Comparison of ENCODE assay signal across 13 cellular contexts in the genomic region with DNA sequence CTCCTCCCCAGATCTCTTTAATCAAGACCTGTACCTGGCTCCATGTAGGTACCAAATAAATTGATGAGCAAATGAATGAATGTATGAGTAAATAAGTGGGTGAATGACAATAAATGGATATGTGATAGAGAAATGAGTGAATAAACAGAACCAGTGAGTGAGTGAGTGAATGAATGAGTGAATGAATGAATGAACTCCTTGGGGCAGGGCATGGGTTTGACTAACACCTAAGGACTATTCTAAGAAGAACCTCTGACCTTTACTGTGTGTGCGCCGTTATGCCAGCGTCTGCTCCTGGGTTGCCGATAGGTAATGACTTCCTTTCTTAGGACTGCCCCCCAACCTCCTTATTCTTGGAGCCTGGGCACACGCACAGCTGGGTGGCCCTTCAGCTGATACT. TPM values are rescaled to one million over a fixed set of nuclear protein-coding genes. Genes with fewer than 3 reads are reported as not detected.
DNase-seq lines count a peak whose midpoint lies in the region; ATAC-seq, FAIRE-seq and TF ChIP-seq lines count a peak whose summit lies in the region.
"Had no signal": no experiment of that assay in that cellular context is flagged by ENCODE, and none has a peak within 500 bp of the region (broad histone marks: within the 10 kb centered on the region; RNA-seq: fewer than 3 reads in every experiment).

No MANE protein-coding gene starts in this region.

- TF ChIP-seq CTCF in HepG2 (CRISPR knock-in tag; IDR thresholded peaks at IDR 0.05), result no peak
- no peak for TF ChIP-seq CTCF in right lobe of liver (IDR thresholded peaks at IDR 0.05)
- no peak for TF ChIP-seq CTCF in dorsolateral prefrontal cortex (IDR thresholded peaks at IDR 0.05 in 54 of 56, conservative IDR thresholded peaks at IDR 0.05 in 2 of 56; ENCODE audit: low read depth in 1 of 56, partially characterized antibody in 56 of 56)

- H3K9me3 ChIP-seq in HepG2 (ENCODE audit: low read length) (no peaks in the 10 kb centered on the region), right lobe of liver (no peaks in the 10 kb centered on the region), muscle layer of duodenum (ENCODE audit: control insufficient read depth in 1 of 2, low read length in 2 of 2) (no peaks in the 10 kb centered on the region)

- POLR2A ChIA-PET in HepG2 (lab: Yijun Ruan, JAX), result no interaction called here

- no peak overlapping the region for H3K4me3 ChIP-seq in HepG2 (replicated peaks in 1 of 3; ENCODE audit: insufficient read depth in 1 of 3, low read depth in 2 of 3, low read length in 3 of 3)
- H3K4me3 ChIP-seq in right lobe of liver, result no peak overlapping the region
- H3K4me3 ChIP-seq in muscle layer of duodenum (ENCODE audit: low read depth in 1 of 2, low read length in 2 of 2), result no peak overlapping the region
- H3K4me3 ChIP-seq in dorsolateral prefrontal cortex, result no peak overlapping the region

- H3K27ac Mint-ChIP-seq in activated T-helper 2 cell treated with anti-CD3 and anti-CD28 coated beads, Interferon-gamma antibody, Interleukin-2, Interleukin-4, amounts not matched to agents 10 μg/mL and 5 μg/mL and 100 μg/mL, durations not matched to agents 14 hours and 24 hours and 36 hours, result no peak overlapping the region

- H3K9ac ChIP-seq in HepG2 (ENCODE audit: insufficient read depth, low read depth, low read length), result no peak overlapping the region

- ATAC-seq in HepG2, result no peak
- no peak for ATAC-seq in right lobe of liver
- no peak for ATAC-seq in GM19324 (IDR thresholded peaks at IDR 0.05; ENCODE audit: low FRiP score, unreplicated experiment)

- no peak overlapping the region for H3K4me2 ChIP-seq in HepG2 (ENCODE audit: low read depth, low read length)

- peak overlapping the region; percentile 26 for H3K4me3 Mint-ChIP-seq in activated T-helper 2 cell treated with anti-CD3 and anti-CD28 coated beads, Interferon-gamma antibody, Interleukin-2, Interleukin-4, amounts not matched to agents 10 μg/mL and 5 μg/mL and 100 μg/mL, durations not matched to agents 14 hours and 24 hours and 36 hours (ENCODE audit: low read depth)

- H3K4me1 ChIP-seq in HepG2 (ENCODE audit: insufficient read depth, low read length), result peaks cover 15% of the 10 kb centered on the region
- peaks cover 0 to 8% (median 0%) of the 10 kb centered on the region in 4 donors for H3K4me1 ChIP-seq in right lobe of liver
- H3K4me1 ChIP-seq in muscle layer of duodenum (ENCODE audit: control insufficient read depth in 1 of 2, insufficient read depth in 2 of 2, low read length in 2 of 2), result peaks cover 0 to 20% of the 10 kb centered on the region in 2 donors

- intact Hi-C loops in HepG2 (cut with micrococcal nuclease; ENCODE audit: unreplicated experiment) (no loop called here), right lobe of liver (cut with DNase I) (no loop called here), dorsolateral prefrontal cortex (cut with DNase I) (no loop called here)
- intact Hi-C loops in activated T-helper 2 cell treated with anti-CD3 and anti-CD28 coated beads, Interferon-gamma antibody, Interleukin-2, Interleukin-4, amounts not matched to agents 10 μg/mL and 5 μg/mL and 100 μg/mL, durations not matched to agents 14 hours and 24 hours and 36 hours (cut with micrococcal nuclease), result no loop called here

- H3K36me3 ChIP-seq in HepG2 (replicated peaks in 1 of 2; ENCODE audit: control insufficient read depth in 1 of 2, insufficient read depth in 2 of 2, low read length in 2 of 2) (peaks cover 1 to 9% of the 10 kb centered on the region in 2 experiments; a peak in 3 of 5 replicates), right lobe of liver (peaks cover 0 to 4% (median 0%) of the 10 kb centered on the region in 4 donors), muscle layer of duodenum (ENCODE audit: control insufficient read depth in 1 of 2, insufficient read depth in 2 of 2, low read length in 2 of 2) (no peaks in the 10 kb centered on the region)

- H3K27ac ChIP-seq in HepG2 (ENCODE audit: extremely low read length, insufficient read depth, low read length) (no peak overlapping the region), right lobe of liver (no peak overlapping the region), muscle layer of duodenum (ENCODE audit: low read length) (peak overlapping the region; percentile 40), dorsolateral prefrontal cortex (peak overlapping the region in 9 of 59 donors; percentile 2 to 57 (median 26))
- H3K27ac ChIP-seq: C4-2B had no signal

- no peak for TF ChIP-seq RAD21 in HepG2 (CRISPR knock-in tag; IDR thresholded peaks at IDR 0.05)

- CTCF ChIA-PET in HepG2 (lab: Yijun Ruan, JAX; ENCODE audit: low intra/inter-chr PET ratio, low total read pairs), result no interaction called here

- H3K36me3 Mint-ChIP-seq in activated T-helper 2 cell treated with anti-CD3 and anti-CD28 coated beads, Interferon-gamma antibody, Interleukin-2, Interleukin-4, amounts not matched to agents 10 μg/mL and 5 μg/mL and 100 μg/mL, durations not matched to agents 14 hours and 24 hours and 36 hours (ENCODE audit: low read depth), result peaks cover 6% of the 10 kb centered on the region

- FAIRE-seq in HepG2 (lab: Jason Lieb, UNC), result no peak
- FAIRE-seq: GM18507 had no signal

- no peaks in the 10 kb centered on the region for H3K9me3 Mint-ChIP-seq in activated T-helper 2 cell treated with anti-CD3 and anti-CD28 coated beads, Interferon-gamma antibody, Interleukin-2, Interleukin-4, amounts not matched to agents 10 μg/mL and 5 μg/mL and 100 μg/mL, durations not matched to agents 14 hours and 24 hours and 36 hours
- H3K9me3 Mint-ChIP-seq: activated naive CD4-positive, alpha-beta T cell treated with anti-CD3 and anti-CD28 coated beads for 36 hours had no signal

- TF ChIP-seq POLR2A in HepG2 (IDR thresholded peaks at IDR 0.05; ENCODE audit: insufficient read depth in 1 of 2, low read depth in 2 of 2, low read length in 2 of 2) (no peak), right lobe of liver (IDR thresholded peaks at IDR 0.05) (no peak)

- BruUV-seq in HepG2 (replicated peaks; lab: Mats Ljungman, UMichigan), result no TSS peak

- WGBS in HepG2 (ENCODE audit: low lambda C conversion rate), result 97% methylated on average over 5 of the region's 5 CpGs
- 54% methylated on average over 5 of the region's 5 CpGs for WGBS in right lobe of liver (ENCODE audit: insufficient coverage, low coverage, low lambda C conversion rate, missing lambda C conversion rate)

- DNase-seq in HepG2 (ENCODE audit: low spot score) (no peak), right lobe of liver (no peak), dorsolateral prefrontal cortex (no peak), NCI-H2196 (lab: John Stamatoyannopoulos, UW; ENCODE audit: unreplicated experiment) (no peak), SK-N-DZ (ENCODE audit: low spot score) (no peak)
- DNase-seq in activated T-helper 2 cell treated with anti-CD3 and anti-CD28 coated beads, Interferon-gamma antibody, Interleukin-2, Interleukin-4, amounts not matched to agents 10 μg/mL and 5 μg/mL and 100 μg/mL, durations not matched to agents 14 hours and 24 hours and 36 hours (ENCODE audit: low spot score), result no peak
- DNase-seq: activated CD4-positive, CD25-positive, alpha-beta regulatory T cell treated with anti-CD3 and anti-CD28 coated beads, Interleukin-2, amount 50 U/mL, for 72 hours; activated naive CD4-positive, alpha-beta T cell treated with anti-CD3 and anti-CD28 coated beads for 36 hours; HCEC 1CT had no signal

- peaks cover 13% of the 10 kb centered on the region for H3K79me2 ChIP-seq in HepG2 (ENCODE audit: insufficient read depth, low read length)

- H4K20me1 ChIP-seq in HepG2 (ENCODE audit: insufficient read depth, low read length), result no peaks in the 10 kb centered on the region

- H3K27me3 ChIP-seq in HepG2 (ENCODE audit: control insufficient read depth in 1 of 2, insufficient read depth in 2 of 2, low read length in 2 of 2), result peaks cover 0 to 2% of the 10 kb centered on the region in 2 experiments; a peak in 1 of 5 replicates
- no peaks in the 10 kb centered on the region for H3K27me3 ChIP-seq in right lobe of liver
- no peaks in the 10 kb centered on the region for H3K27me3 ChIP-seq in muscle layer of duodenum (ENCODE audit: low read depth, low read length)
- H3K27me3 ChIP-seq in dorsolateral prefrontal cortex, result no peaks in the 10 kb centered on the region

- peaks cover 2% of the 10 kb centered on the region for H3K27me3 Mint-ChIP-seq in activated T-helper 2 cell treated with anti-CD3 and anti-CD28 coated beads, Interferon-gamma antibody, Interleukin-2, Interleukin-4, amounts not matched to agents 10 μg/mL and 5 μg/mL and 100 μg/mL, durations not matched to agents 14 hours and 24 hours and 36 hours (ENCODE audit: low read depth)

- no peak for TF ChIP-seq EP300 in HepG2 (IDR thresholded peaks at IDR 0.05; ENCODE audit: low read depth in 2 of 2, low read length in 2 of 2)
- TF ChIP-seq EP300 in HepG2 (CRISPR knock-in tag; IDR thresholded peaks at IDR 0.05; ENCODE audit: borderline replicate concordance), result no peak

- H2AFZ ChIP-seq in HepG2 (ENCODE audit: low read length), result no peak overlapping the region

- H3K4me1 Mint-ChIP-seq in activated T-helper 2 cell treated with anti-CD3 and anti-CD28 coated beads, Interferon-gamma antibody, Interleukin-2, Interleukin-4, amounts not matched to agents 10 μg/mL and 5 μg/mL and 100 μg/mL, durations not matched to agents 14 hours and 24 hours and 36 hours (ENCODE audit: low read depth), result peaks cover 13% of the 10 kb centered on the region

- in situ Hi-C loops in HepG2 (cut with HindIII; ENCODE audit: extremely low pct_ligation_motif_present, low pct_unique_long_range_greater_than_20kb), result no loop called here

RNA-seq across cellular contexts. Expression of gene RPL26L1, which starts 1.8 kb away (rescaled TPM):
- 83.6 and 107 TPM in 2 replicates for total RNA-seq in HepG2 (2016; rRNA removed; fragmentation: Illumina TruSeq; extraction: Trizol)
- total RNA-seq in HepG2 (2016; cell fraction: cytosol; rRNA removed; fragmentation: Illumina TruSeq; extraction: Trizol; ENCODE audit: low read depth), result 33.3 and 37.4 TPM in 2 replicates
- 76.9 and 117 TPM in 2 replicates for total RNA-seq in HepG2 (2016; cell fraction: insoluble cytoplasmic fraction; rRNA removed; fragmentation: Illumina TruSeq; extraction: Trizol)
- 30.1 and 30.8 TPM in 2 replicates for total RNA-seq in HepG2 (2016; cell fraction: membrane; rRNA removed; fragmentation: Illumina TruSeq; extraction: Trizol)
- total RNA-seq in HepG2 (2016; cell fraction: nucleus; rRNA removed; fragmentation: Illumina TruSeq; extraction: Trizol), result 29.9 and 31.6 TPM in 2 replicates
- 60.0 and 61.2 TPM in 2 replicates for polyA plus RNA-seq in HepG2 (2011; rRNA removed)
- polyA plus RNA-seq in HepG2 (2011; cell fraction: cytosol; rRNA removed), result 63.1 and 67.2 TPM in 2 replicates
- 19.5 and 21.3 TPM in 2 replicates for polyA plus RNA-seq in HepG2 (2011; cell fraction: nucleus; rRNA removed)
- polyA plus RNA-seq in HepG2 (2012), result 45.5 and 54.3 TPM in 2 replicates
- 32.2 and 38.5 TPM in 2 replicates for polyA plus RNA-seq in HepG2 (2016; cell fraction: cytosol; fragmentation: Illumina TruSeq; extraction: Trizol; ENCODE audit: low read depth)
- 125 and 151 TPM in 2 replicates for polyA plus RNA-seq in HepG2 (2016; cell fraction: insoluble cytoplasmic fraction; fragmentation: Illumina TruSeq; extraction: Trizol; ENCODE audit: low read depth)
- 30.7 and 36.9 TPM in 2 replicates for polyA plus RNA-seq in HepG2 (2016; cell fraction: membrane; fragmentation: Illumina TruSeq; extraction: Trizol; ENCODE audit: low read depth)
- 58.3 and 63.6 TPM in 2 replicates for polyA plus RNA-seq in HepG2 (2016; cell fraction: nucleus; fragmentation: Illumina TruSeq; extraction: Trizol; ENCODE audit: insufficient read depth, low read depth)
- polyA minus RNA-seq in HepG2 (2011; rRNA and poly(A)+ RNA removed; ENCODE audit: low replicate concordance), result 31.1 and 88.5 TPM in 2 replicates
- polyA minus RNA-seq in HepG2 (2011; cell fraction: cytosol; rRNA and poly(A)+ RNA removed), result 12.4 and 13.4 TPM in 2 replicates
- 6.7 and 7.5 TPM in 2 replicates for polyA minus RNA-seq in HepG2 (2011; cell fraction: nucleus; rRNA and poly(A)+ RNA removed)
- total RNA-seq in right lobe of liver, result 10 to 100 TPM; 14.2 to 33.4 (median 19.2) TPM
- 59.1 and 64.3 TPM in 2 replicates for total RNA-seq in activated T-helper 2 cell treated with anti-CD3 and anti-CD28 coated beads, Interferon-gamma antibody, Interleukin-2, Interleukin-4, amounts not matched to agents 10 μg/mL and 5 μg/mL and 100 μg/mL, durations not matched to agents 14 hours and 24 hours and 36 hours
- total RNA-seq in dorsolateral prefrontal cortex, result 10 to 100 TPM; 13.1 to 36.0 (median 24.4) TPM
- polyA plus RNA-seq in SK-N-DZ (2014; cell fraction: cytosol; rRNA removed), result 85.7 and 94.4 TPM in 2 replicates
- polyA plus RNA-seq in SK-N-DZ (2014; cell fraction: nucleus; rRNA removed), result 57.8 and 73.1 TPM in 2 replicates

RNA-seq across cellular contexts. Expression of gene ATP6V0E1, which starts 26.1 kb away (rescaled TPM):
- total RNA-seq in HepG2 (2016; rRNA removed; fragmentation: Illumina TruSeq; extraction: Trizol), result 121 and 143 TPM in 2 replicates
- 42.6 and 60.2 TPM in 2 replicates for total RNA-seq in HepG2 (2016; cell fraction: cytosol; rRNA removed; fragmentation: Illumina TruSeq; extraction: Trizol; ENCODE audit: low read depth)
- total RNA-seq in HepG2 (2016; cell fraction: insoluble cytoplasmic fraction; rRNA removed; fragmentation: Illumina TruSeq; extraction: Trizol), result 133 and 156 TPM in 2 replicates
- total RNA-seq in HepG2 (2016; cell fraction: membrane; rRNA removed; fragmentation: Illumina TruSeq; extraction: Trizol), result 107 and 116 TPM in 2 replicates
- 95.8 and 110 TPM in 2 replicates for total RNA-seq in HepG2 (2016; cell fraction: nucleus; rRNA removed; fragmentation: Illumina TruSeq; extraction: Trizol)
- 215 TPM in 2 replicates for polyA plus RNA-seq in HepG2 (2011; rRNA removed)
- 78.6 and 139 TPM in 2 replicates for polyA plus RNA-seq in HepG2 (2011; cell fraction: cytosol; rRNA removed)
- polyA plus RNA-seq in HepG2 (2011; cell fraction: nucleus; rRNA removed), result 23.8 and 34.6 TPM in 2 replicates
- polyA plus RNA-seq in HepG2 (2012), result 174 and 183 TPM in 2 replicates
- polyA plus RNA-seq in HepG2 (2016; cell fraction: cytosol; fragmentation: Illumina TruSeq; extraction: Trizol; ENCODE audit: low read depth), result 84.5 and 116 TPM in 2 replicates
- polyA plus RNA-seq in HepG2 (2016; cell fraction: insoluble cytoplasmic fraction; fragmentation: Illumina TruSeq; extraction: Trizol; ENCODE audit: low read depth), result 157 and 171 TPM in 2 replicates
- polyA plus RNA-seq in HepG2 (2016; cell fraction: membrane; fragmentation: Illumina TruSeq; extraction: Trizol; ENCODE audit: low read depth), result 138 and 160 TPM in 2 replicates
- 222 and 234 TPM in 2 replicates for polyA plus RNA-seq in HepG2 (2016; cell fraction: nucleus; fragmentation: Illumina TruSeq; extraction: Trizol; ENCODE audit: insufficient read depth, low read depth)
- polyA minus RNA-seq in HepG2 (2011; rRNA and poly(A)+ RNA removed; ENCODE audit: low replicate concordance), result 128 and 158 TPM in 2 replicates
- 39.6 and 40.0 TPM in 2 replicates for polyA minus RNA-seq in HepG2 (2011; cell fraction: cytosol; rRNA and poly(A)+ RNA removed)
- 19.4 and 38.8 TPM in 2 replicates for polyA minus RNA-seq in HepG2 (2011; cell fraction: nucleus; rRNA and poly(A)+ RNA removed)
- 100 to 1,000 TPM in 5 of 6 experiments, 10 to 100 TPM in 1; 83.1 to 202 (median 116) TPM for total RNA-seq in right lobe of liver
- 147 and 148 TPM in 2 replicates for total RNA-seq in activated T-helper 2 cell treated with anti-CD3 and anti-CD28 coated beads, Interferon-gamma antibody, Interleukin-2, Interleukin-4, amounts not matched to agents 10 μg/mL and 5 μg/mL and 100 μg/mL, durations not matched to agents 14 hours and 24 hours and 36 hours
- 100 to 1,000 TPM in 3 of 120 experiments, 10 to 100 TPM in 117; 35.0 to 115 (median 64.3) TPM for total RNA-seq in dorsolateral prefrontal cortex
- polyA plus RNA-seq in SK-N-DZ (2014; cell fraction: cytosol; rRNA removed), result 110 and 112 TPM in 2 replicates
- 64.3 and 66.7 TPM in 2 replicates for polyA plus RNA-seq in SK-N-DZ (2014; cell fraction: nucleus; rRNA removed)
